ENCODE assay signal across 12 cellular contexts in the genomic region with DNA sequence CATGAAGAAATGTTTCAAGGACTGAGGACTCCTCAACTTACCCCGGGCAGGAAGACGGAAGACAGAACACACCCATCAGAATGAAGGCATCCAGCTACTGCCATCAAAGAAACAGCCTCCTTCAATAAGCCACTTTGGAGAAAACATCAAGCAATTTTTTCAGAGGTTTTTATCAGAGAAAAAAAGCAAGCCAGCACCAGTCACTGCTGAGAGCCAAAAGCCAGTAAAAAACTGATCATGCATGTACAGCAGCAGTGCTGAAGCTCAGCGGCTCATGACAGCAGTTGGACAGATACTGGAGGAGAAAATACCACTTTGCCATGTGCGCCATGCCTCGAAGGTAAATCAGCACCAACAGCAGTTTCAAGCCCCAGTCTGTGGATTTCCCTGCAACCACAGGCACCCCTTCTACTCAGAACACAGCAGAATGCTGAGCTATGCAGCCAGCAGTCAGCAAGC. TPM values are rescaled to one million over a fixed set of nuclear protein-coding genes. Genes with fewer than 3 reads are reported as not detected.
DNase-seq lines count a peak whose midpoint lies in the region; ATAC-seq lines count a peak whose summit lies in the region.
"Had no signal": no experiment of that assay in that cellular context is flagged by ENCODE, and none has a peak within 500 bp of the region (broad histone marks: within the 10 kb centered on the region; RNA-seq: fewer than 3 reads in every experiment).

No MANE protein-coding gene starts in this region.

- ATAC-seq in activated CD8-positive, alpha-beta T cell treated with anti-CD3 and anti-CD28 coated beads, Interleukin-2, amount 10 ng/mL, durations not matched to agents 7 days and 5 days: no peak
- no peak for ATAC-seq in HG03175 (IDR thresholded peaks at IDR 0.05; ENCODE audit: unreplicated experiment)
- ATAC-seq: left ventricle myocardium superior had no signal

- peaks cover 25% of the 10 kb centered on the region for H3K27me3 Mint-ChIP-seq in activated CD8-positive, alpha-beta T cell treated with anti-CD3 and anti-CD28 coated beads, Interleukin-2, amount 10 ng/mL, durations not matched to agents 7 days and 5 days (ENCODE audit: low read depth)

- CTCF ChIA-PET in activated CD8-positive, alpha-beta T cell treated with anti-CD3 and anti-CD28 coated beads, Interleukin-2, amount 10 ng/mL, durations not matched to agents 7 days and 5 days (lab: Charles Lee): interaction anchor here (1.0 kb wide), 1 partner anchor 116 kb away, joined by 3 read pairs; no protein-coding TSS in a partner anchor

- peak overlapping the region; percentile 22 for H3K27ac Mint-ChIP-seq in activated CD8-positive, alpha-beta T cell treated with anti-CD3 and anti-CD28 coated beads, Interleukin-2, amount 10 ng/mL, durations not matched to agents 7 days and 5 days
- H3K27ac Mint-ChIP-seq: IgD-negative memory B cell had no signal

- intact Hi-C loops in cardiac septum (cut with DNase I): no loop called here

- POLR2A ChIA-PET in activated CD8-positive, alpha-beta T cell treated with anti-CD3 and anti-CD28 coated beads, Interleukin-2, amount 10 ng/mL, durations not matched to agents 7 days and 5 days (lab: Charles Lee): interaction anchor here (0.9 kb wide), 1 partner anchor 79 kb away, joined by 3 read pairs; no protein-coding TSS in a partner anchor

- DNase-seq in DMS 273 (lab: John Stamatoyannopoulos, UW; ENCODE audit: unreplicated experiment): peak; percentile 42
- no peak for DNase-seq in DMS 273 treated with DMSO at 0.1 percent for 48 hours (lab: John Stamatoyannopoulos, UW)
- DNase-seq in stimulated activated CD4-positive, alpha-beta T cell treated with anti-CD3 and anti-CD28 coated beads, Interleukin-4, amount 100 ng/mL, for 1 hour: peak; percentile 15
- no peak for DNase-seq in stimulated activated CD4-positive, alpha-beta T cell treated with anti-CD3 and anti-CD28 coated beads, Interleukin-2, amount 100 ng/mL, for 48 hours
- peak; percentile 45 for DNase-seq in activated CD8-positive, alpha-beta T cell treated with anti-CD3 and anti-CD28 coated beads, Interleukin-2, amount 10 ng/mL, durations not matched to agents 7 days and 5 days
- DNase-seq in renal cortical epithelial cell (ENCODE audit: low read depth): peak; percentile 46
- DNase-seq in cardiac septum (ENCODE audit: low spot score): no peak
- DNase-seq: left ventricle myocardium superior; NCI-H1092; NK-92 treated with Interleukin-12 subunit alpha and Interleukin-12 subunit beta, amount 100 ng/mL, for 24 hours had no signal

- no peaks in the 10 kb centered on the region for H3K9me3 Mint-ChIP-seq in activated CD8-positive, alpha-beta T cell treated with anti-CD3 and anti-CD28 coated beads, Interleukin-2, amount 10 ng/mL, durations not matched to agents 7 days and 5 days (ENCODE audit: insufficient read depth)
- H3K9me3 Mint-ChIP-seq: IgD-negative memory B cell had no signal

- H3K4me1 Mint-ChIP-seq in activated CD8-positive, alpha-beta T cell treated with anti-CD3 and anti-CD28 coated beads, Interleukin-2, amount 10 ng/mL, durations not matched to agents 7 days and 5 days (ENCODE audit: low read depth): peaks cover 19% of the 10 kb centered on the region

- H3K4me3 Mint-ChIP-seq in activated CD8-positive, alpha-beta T cell treated with anti-CD3 and anti-CD28 coated beads, Interleukin-2, amount 10 ng/mL, durations not matched to agents 7 days and 5 days: no peak overlapping the region

- H3K36me3 Mint-ChIP-seq in activated CD8-positive, alpha-beta T cell treated with anti-CD3 and anti-CD28 coated beads, Interleukin-2, amount 10 ng/mL, durations not matched to agents 7 days and 5 days (ENCODE audit: low read depth): no peaks in the 10 kb centered on the region

RNA-seq across cellular contexts. Expression of gene ZNF484, which starts 10.1 kb away (rescaled TPM):
- 10 to 100 TPM in 1 of 2 experiments, 1 to 10 TPM in 1; 9.5 to 10.4 TPM for total RNA-seq in activated CD8-positive, alpha-beta T cell treated with anti-CD3 and anti-CD28 coated beads, Interleukin-2, amount 10 ng/mL, durations not matched to agents 7 days and 5 days
- total RNA-seq in renal cortical epithelial cell (13.0 and 23.5 TPM in 2 replicates), cardiac septum (7.7 TPM)

RNA-seq across cellular contexts. Expression of gene FGD3, which starts 59.4 kb away (rescaled TPM):
- 100 to 1,000 TPM; 104 to 107 TPM for total RNA-seq in activated CD8-positive, alpha-beta T cell treated with anti-CD3 and anti-CD28 coated beads, Interleukin-2, amount 10 ng/mL, durations not matched to agents 7 days and 5 days
- 0.35 and 0.52 TPM in 2 replicates for total RNA-seq in renal cortical epithelial cell
- 2.6 TPM for total RNA-seq in cardiac septum

Comparison
In these comparisons a context has a peak if more than half of its experiments do, and no peak if none do; other contexts are left out.
1. DNase-seq: peak in DMS 273 (single experiment), stimulated activated CD4-positive, alpha-beta T cell treated with anti-CD3 and anti-CD28 coated beads, Interleukin-4, amount 100 ng/mL, for 1 hour (single experiment), activated CD8-positive, alpha-beta T cell treated with anti-CD3 and anti-CD28 coated beads, Interleukin-2, amount 10 ng/mL, durations not matched to agents 7 days and 5 days (single experiment) and renal cortical epithelial cell (single experiment); none in DMS 273 treated with DMSO at 0.1 percent for 48 hours (single experiment), stimulated activated CD4-positive, alpha-beta T cell treated with anti-CD3 and anti-CD28 coated beads, Interleukin-2, amount 100 ng/mL, for 48 hours (0 of 2) and cardiac septum (single experiment).
2. RNA of gene FGD3, which starts 59.4 kb away (total RNA-seq): 104 to 107 TPM in activated CD8-positive, alpha-beta T cell treated with anti-CD3 and anti-CD28 coated beads, Interleukin-2, amount 10 ng/mL, durations not matched to agents 7 days and 5 days; 2.6 TPM in cardiac septum (single experiment) and 0.35 to 0.52 TPM in renal cortical epithelial cell; every median in the first group is over 10 times any median in the second.